ENCODE assay signal across 8 cellular contexts in the genomic region with DNA sequence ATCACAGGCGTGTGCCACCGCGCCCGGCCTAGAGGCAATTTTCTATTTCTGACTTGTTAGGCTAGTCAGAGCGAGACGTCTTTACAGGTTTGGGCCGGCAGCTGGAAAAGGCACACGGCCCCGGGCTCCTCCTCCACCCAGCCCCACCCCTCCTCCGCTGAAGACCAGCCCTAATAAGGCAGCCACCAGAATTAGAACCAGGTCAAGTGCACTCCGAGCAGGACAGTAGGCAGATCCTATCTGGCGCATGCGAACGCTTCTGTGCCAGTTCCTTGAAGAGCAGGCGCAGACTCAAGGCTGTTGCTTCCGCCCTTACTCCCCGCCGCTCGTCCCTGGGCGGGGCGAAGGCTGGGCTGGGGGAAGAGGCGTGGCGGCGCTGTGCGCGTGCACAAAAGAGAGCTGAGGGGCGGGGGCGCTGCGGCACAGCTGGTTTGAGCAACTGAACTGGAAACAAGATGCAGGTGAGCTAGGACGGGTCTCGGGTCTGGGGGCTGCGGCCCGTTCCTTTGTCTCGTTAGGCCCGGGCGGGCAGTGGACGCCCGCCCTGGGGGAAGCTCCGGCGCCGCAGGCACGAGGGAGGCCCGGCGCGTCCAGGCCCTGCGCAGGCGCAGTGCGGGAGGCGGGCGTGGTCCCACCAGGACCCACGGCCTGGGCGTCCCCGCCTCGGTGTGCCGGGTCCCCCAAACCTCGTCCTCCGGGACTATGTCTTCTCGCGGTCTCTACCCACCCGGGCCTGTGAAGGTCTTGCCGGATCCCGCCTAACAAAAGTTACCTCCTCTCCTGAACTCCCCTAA. TPM values are rescaled to one million over a fixed set of nuclear protein-coding genes. Genes with fewer than 3 reads are reported as not detected.
DNase-seq lines count a peak whose midpoint lies in the region; ATAC-seq and TF ChIP-seq lines count a peak whose summit lies in the region.

A gene (plus strand): TSS at position 381 of the 794 bp plus-strand sequence. CDS start 75 bp downstream, at position 456.

- 0% methylated on average over 16 to 32 of the region's 62 CpGs for WGBS in tibial nerve, 2 donors

- TF ChIP-seq EP300 in tibial nerve (IDR thresholded peaks at IDR 0.05) = peak; percentile 14 to 91

- no peaks in the 10 kb centered on the region for H3K79me2 ChIP-seq in parathyroid adenoma

- ATAC-seq in HG02798 (IDR thresholded peaks at IDR 0.05; ENCODE audit: poor library complexity, unreplicated experiment) = peak; percentile 96

- no peaks in the 10 kb centered on the region for H3K27me3 ChIP-seq in adipocyte (replicated peaks; ENCODE audit: control insufficient read depth, insufficient read depth, low read length)
- no peaks in the 10 kb centered on the region for H3K27me3 ChIP-seq in cardiac muscle cell
- H3K27me3 ChIP-seq in parathyroid adenoma (ENCODE audit: control insufficient read depth, insufficient read depth, low read length) = no peaks in the 10 kb centered on the region
- H3K27me3 ChIP-seq in tibial nerve = no peaks in the 10 kb centered on the region

- peak within 1 kb of the TSS; percentile 99 for H2AFZ ChIP-seq in parathyroid adenoma

- H3K4me3 ChIP-seq in GM12875 (ENCODE audit: low read depth, low read length) (peak within 1 kb of the TSS; percentile 94), adipocyte (ENCODE audit: low read length) (peak within 1 kb of the TSS; percentile 95), cardiac muscle cell (peak within 1 kb of the TSS; percentile 65), parathyroid adenoma (ENCODE audit: low read depth, low read length) (peak within 1 kb of the TSS; percentile 84), tibial nerve (peak within 1 kb of the TSS; percentile 73 to 95 (median 84))

- H3K9ac ChIP-seq in adipocyte (ENCODE audit: low read length) (peak within 1 kb of the TSS; percentile 98), parathyroid adenoma (peak within 1 kb of the TSS; percentile 73)

- H3K27ac ChIP-seq in cardiac muscle cell (peak within 1 kb of the TSS; percentile 97), parathyroid adenoma (peak within 1 kb of the TSS; percentile 92), tibial nerve (peak within 1 kb of the TSS; percentile 89 to 95 (median 92))

- TF ChIP-seq CTCF in GM12875 (IDR thresholded peaks at IDR 0.05; ENCODE audit: borderline replicate concordance, insufficient read depth, low read depth, low read length) = no peak
- TF ChIP-seq CTCF in cardiac muscle cell (IDR thresholded peaks at IDR 0.05; ENCODE audit: low read depth, low read length) = no peak
- peak; percentile 31 for TF ChIP-seq CTCF in parathyroid adenoma (IDR thresholded peaks at IDR 0.05)
- TF ChIP-seq CTCF in tibial nerve (IDR thresholded peaks at IDR 0.05) = peak in 3 of 5 experiments; percentile 7 to 30 (median 27)

- H3K9me3 ChIP-seq in adipocyte (ENCODE audit: control insufficient read depth, low read length) (no peaks in the 10 kb centered on the region), cardiac muscle cell (ENCODE audit: low read depth) (no peaks in the 10 kb centered on the region), parathyroid adenoma (ENCODE audit: control insufficient read depth, low read length) (no peaks in the 10 kb centered on the region), tibial nerve (no peaks in the 10 kb centered on the region)

- H3K4me2 ChIP-seq in parathyroid adenoma (ENCODE audit: low read length) = peak within 1 kb of the TSS; percentile 91

- H3K4me1 ChIP-seq in adipocyte (ENCODE audit: control insufficient read depth, insufficient read depth, low read length) (peaks cover 11% of the 10 kb centered on the region), cardiac muscle cell (ENCODE audit: low read depth) (no peaks in the 10 kb centered on the region), parathyroid adenoma (no peaks in the 10 kb centered on the region), tibial nerve (peaks cover 0 to 12% (median 7%) of the 10 kb centered on the region in 4 donors)

- TF ChIP-seq POLR2A in tibial nerve (IDR thresholded peaks at IDR 0.05) = peak; percentile 64 to 80

- DNase-seq in NCI-H1436 (lab: John Stamatoyannopoulos, UW) = peak; percentile 90
- peak; percentile 91 for DNase-seq in T follicular helper cell (ENCODE audit: low read depth)
- peak; percentile 99 for DNase-seq in adipocyte (ENCODE audit: low read depth)
- peak; percentile 98 to 100 for DNase-seq in cardiac muscle cell (ENCODE audit: low read depth in 1 of 2, low spot score in 1 of 2)
- DNase-seq in tibial nerve (ENCODE audit: low spot score in 2 of 2) = peak; percentile 88 to 93

- H3K36me3 ChIP-seq in adipocyte (ENCODE audit: control insufficient read depth, insufficient read depth, low read length, severe bottlenecking) (peaks cover 5% of the 10 kb centered on the region), cardiac muscle cell (no peaks in the 10 kb centered on the region), parathyroid adenoma (ENCODE audit: control insufficient read depth, insufficient read depth, low read length) (no peaks in the 10 kb centered on the region), tibial nerve (peaks cover 0 to 25% (median 0%) of the 10 kb centered on the region in 3 donors)

RNA-seq across cellular contexts. Expression of the gene that starts here (rescaled TPM):
- total RNA-seq in cardiac muscle cell (20.7 and 20.9 TPM in 2 replicates), tibial nerve (10 to 100 TPM in 1 of 4 donors, 1 to 10 TPM in 3; 7.1 to 12.1 (median 8.4) TPM)
- polyA plus RNA-seq in cardiac muscle cell = 33.1 and 34.1 TPM in 2 replicates

Comparison
In these comparisons a context has a peak if more than half of its experiments do, and no peak if none do; other contexts are left out.
1. Peak in every context shown above with its lines: DNase-seq, ATAC-seq, H3K4me3 ChIP-seq and H3K27ac ChIP-seq.
2. CTCF ChIP-seq: peak in parathyroid adenoma (single experiment) and tibial nerve (3 of 5); none in GM12875 (single experiment) and cardiac muscle cell (single experiment).